Comparison of ENCODE assay signal across 32 cellular contexts in the genomic region with DNA sequence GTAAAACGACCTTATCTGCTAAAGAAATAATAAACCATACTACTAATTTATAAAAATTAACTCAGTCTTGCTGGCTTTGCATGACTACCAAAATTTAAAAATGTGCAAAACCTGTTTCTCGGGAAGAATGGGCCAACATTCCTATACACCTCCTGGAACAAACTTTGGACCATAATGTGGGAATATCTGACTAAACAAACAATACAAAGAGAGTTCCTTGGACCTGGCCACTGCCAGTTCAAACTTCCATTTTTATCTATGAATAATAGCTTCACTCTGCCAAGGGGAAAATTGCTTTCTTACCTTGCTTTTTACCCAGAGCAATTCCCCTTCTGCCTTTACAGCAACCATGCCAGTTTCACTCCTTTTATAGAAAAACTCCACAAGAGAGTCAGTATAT. TPM values are rescaled to one million over a fixed set of nuclear protein-coding genes. Genes with fewer than 3 reads are reported as not detected.
"Had no signal": no experiment of that assay in that cellular context is flagged by ENCODE, and none has a peak within 500 bp of the region (broad histone marks: within the 10 kb centered on the region; RNA-seq: fewer than 3 reads in every experiment).

No MANE protein-coding gene starts in this region.

- H3K9ac ChIP-seq: parathyroid adenoma had no signal

- H3K36me3 Mint-ChIP-seq: T-cell, type B pancreatic cell had no signal

- H3K4me1 ChIP-seq: parathyroid adenoma, testis, uterus had no signal

- H3K27me3 ChIP-seq: heart right ventricle, right atrium auricular region, spleen, testis, uterus had no signal

- H3K4me3 Mint-ChIP-seq: activated B cell treated with CpG ODN at 0.5 μM for 24 hours; activated naive CD4-positive, alpha-beta T cell treated with anti-CD3 and anti-CD28 coated beads, Interleukin-2, amount 10 ng/mL, durations not matched to agents 7 days and 5 days; activated naive CD8-positive, alpha-beta T cell treated with anti-CD3 and anti-CD28 coated beads, Interleukin-2, amount 50 U/mL, for 24 hours; activated T-helper 1 cell treated with anti-CD3 and anti-CD28 coated beads, Interleukin-12 subunit alpha, Interleukin-12 subunit beta, Interleukin-2, Interleukin-4 antibody, amounts not matched to agents 30 ng/mL and 10 ng/mL and 1 ng/mL, durations not matched to agents 14 hours and 24 hours and 36 hours; naive thymus-derived CD4-positive, alpha-beta T cell; T-cell; type B pancreatic cell had no signal

- H3K9me3 Mint-ChIP-seq: activated naive CD4-positive, alpha-beta T cell treated with anti-CD3 and anti-CD28 coated beads, Interleukin-2, amount 10 ng/mL, durations not matched to agents 7 days and 5 days; activated naive CD8-positive, alpha-beta T cell treated with anti-CD3 and anti-CD28 coated beads, Interleukin-2, amount 50 U/mL, for 24 hours; activated T-helper 1 cell treated with anti-CD3 and anti-CD28 coated beads, Interleukin-12 subunit alpha, Interleukin-12 subunit beta, Interleukin-2, Interleukin-4 antibody, amounts not matched to agents 30 ng/mL and 10 ng/mL and 1 ng/mL, durations not matched to agents 14 hours and 24 hours and 36 hours; naive thymus-derived CD4-positive, alpha-beta T cell; T-cell; type B pancreatic cell had no signal

- H3K27me3 Mint-ChIP-seq: activated B cell treated with CpG ODN at 0.5 μM for 24 hours; activated naive CD8-positive, alpha-beta T cell treated with anti-CD3 and anti-CD28 coated beads, Interleukin-2, amount 50 U/mL, for 24 hours; naive thymus-derived CD4-positive, alpha-beta T cell; T-cell had no signal

- DNase-seq: activated B cell treated with CpG ODN at 0.5 μM for 24 hours; activated CD4-positive, alpha-beta T cell treated with anti-CD3 and anti-CD28 coated beads for 48 hours; activated CD4-positive, alpha-beta T cell treated with anti-CD3 and anti-CD28 coated beads, Interleukin-2, amount 50 U/mL, for 48 hours; activated CD8-positive, alpha-beta memory T cell treated with anti-CD3 and anti-CD28 coated beads for 24 hours; activated gamma-delta T cell; activated naive CD4-positive, alpha-beta T cell treated with anti-CD3 and anti-CD28 coated beads, Interleukin-2, amount 10 ng/mL, durations not matched to agents 7 days and 5 days; activated naive CD8-positive, alpha-beta T cell treated with anti-CD3 and anti-CD28 coated beads, Interleukin-2, amount 50 U/mL, for 24 hours; activated T-cell treated with anti-CD3 and anti-CD28 coated beads, Interleukin-2, amount 50 U/mL, for 1 hour; amygdala; dermis blood vessel endothelial cell; effector CD4-positive, alpha-beta T cell; foreskin melanocyte; heart right ventricle; kidney glomerular epithelial cell; left ventricle myocardium inferior; naive thymus-derived CD4-positive, alpha-beta T cell; nucleus accumbens; spleen; stimulated activated naive CD4-positive, alpha-beta T cell treated with Interleukin-2 at 50 U/mL for 16 hours; T-cell; testis; uterus had no signal

- H3K36me3 ChIP-seq: esophagus muscularis mucosa, heart right ventricle, left ventricle myocardium inferior, right atrium auricular region, spleen, uterus had no signal

- ATAC-seq: activated naive CD8-positive, alpha-beta T cell treated with anti-CD3 and anti-CD28 coated beads, Interleukin-2, amount 50 U/mL, for 24 hours; naive thymus-derived CD4-positive, alpha-beta T cell; T-cell had no signal

- H3K27ac ChIP-seq: esophagus muscularis mucosa, parathyroid adenoma, right atrium auricular region, testis, uterus had no signal

- H3K79me2 ChIP-seq: parathyroid adenoma had no signal

- FAIRE-seq: colon had no signal

- H3K27ac Mint-ChIP-seq: activated B cell treated with CpG ODN at 0.5 μM for 24 hours; activated naive CD4-positive, alpha-beta T cell treated with anti-CD3 and anti-CD28 coated beads, Interleukin-2, amount 10 ng/mL, durations not matched to agents 7 days and 5 days; activated naive CD8-positive, alpha-beta T cell treated with anti-CD3 and anti-CD28 coated beads, Interleukin-2, amount 50 U/mL, for 24 hours; activated T-helper 1 cell treated with anti-CD3 and anti-CD28 coated beads, Interleukin-12 subunit alpha, Interleukin-12 subunit beta, Interleukin-2, Interleukin-4 antibody, amounts not matched to agents 30 ng/mL and 10 ng/mL and 1 ng/mL, durations not matched to agents 14 hours and 24 hours and 36 hours; type B pancreatic cell had no signal

- H3K9me3 ChIP-seq: esophagus muscularis mucosa, heart right ventricle, left ventricle myocardium inferior, right atrium auricular region, spleen, testis, uterus had no signal

- H3K4me3 ChIP-seq: esophagus muscularis mucosa, heart right ventricle, left ventricle myocardium inferior, right atrium auricular region, spleen, testis, uterus had no signal

- H2AFZ ChIP-seq: parathyroid adenoma had no signal

RNA-seq across cellular contexts. Expression of a gene that starts 38.7 kb away (rescaled TPM):
- total RNA-seq: activated T-helper 1 cell treated with anti-CD3 and anti-CD28 coated beads, Interleukin-12 subunit alpha, Interleukin-12 subunit beta, Interleukin-2, Interleukin-4 antibody, amounts not matched to agents 30 ng/mL and 10 ng/mL and 1 ng/mL, durations not matched to agents 14 hours and 24 hours and 36 hours; glomerular endothelial cell; lung microvascular endothelial cell; right atrium auricular region; T-helper 2 cell treated with Interferon-gamma antibody and Interleukin-4, amounts not matched to agents 100 ng/mL and 5 ng/mL, for 36 hours had no signal
- polyA plus RNA-seq: neural cell had no signal
